8 cellular contexts compared by ENCODE assay signal in genomic region chrX:109747681-109748080, GRCh38.
"Had no signal": no experiment of that assay in that cellular context is flagged by ENCODE, and none has a peak within 500 bp of the region (broad histone marks: within the 10 kb centered on the region; RNA-seq: fewer than 3 reads in every experiment).

No MANE protein-coding gene starts in this region.

- H3K4me3 Mint-ChIP-seq: GM23338, H9 had no signal

- H2AFZ ChIP-seq: GM23338 had no signal

- H3K4me3 ChIP-seq: GM23338 had no signal

- H3K4me2 ChIP-seq: GM23338, KMS-11 had no signal

- H3K27ac ChIP-seq: KMS-11 had no signal

- DNase-seq: H9, HCEC 1CT, KBM-7 had no signal

- H3K27ac Mint-ChIP-seq: GM23338 had no signal

- ATAC-seq: GM23338 had no signal

- H3K9ac ChIP-seq: KMS-11 had no signal

- FAIRE-seq: H1, H54, HTR-8/SVneo had no signal

- H3K4me1 Mint-ChIP-seq: GM23338 had no signal

- H3K9me3 Mint-ChIP-seq: H9 had no signal
